8 cellular contexts compared by ENCODE assay signal in genomic region chr7:32204361-32205018, GRCh38.
DNase-seq lines count a peak whose midpoint lies in the region; ATAC-seq and TF ChIP-seq lines count a peak whose summit lies in the region.

No MANE protein-coding gene starts in this region.

- TF ChIP-seq CTCF in activated CD8-positive, alpha-beta T cell treated with anti-CD3 and anti-CD28 coated beads for 36 hours (IDR thresholded peaks at IDR 0.05) = no peak
- peak; percentile 67 for TF ChIP-seq CTCF in WERI-Rb-1 (IDR thresholded peaks at IDR 0.05; ENCODE audit: low read depth, low read length)
- TF ChIP-seq CTCF in cardiac muscle cell (IDR thresholded peaks at IDR 0.05; ENCODE audit: low read depth, low read length) = peak; percentile 81

- ATAC-seq in activated CD8-positive, alpha-beta T cell treated with anti-CD3 and anti-CD28 coated beads for 36 hours = no peak
- ATAC-seq in activated CD8-positive, alpha-beta T cell treated with anti-CD3 and anti-CD28 coated beads, Interleukin-2, amount 10 ng/mL, durations not matched to agents 7 days and 5 days = no peak
- peak; percentile 74 for ATAC-seq in HG02759 (IDR thresholded peaks at IDR 0.05; ENCODE audit: unreplicated experiment)
- ATAC-seq in HG03045 (IDR thresholded peaks at IDR 0.05; ENCODE audit: unreplicated experiment) = no peak

- CTCF ChIA-PET in activated CD8-positive, alpha-beta T cell treated with anti-CD3 and anti-CD28 coated beads for 36 hours (lab: Charles Lee) = interaction anchor here (1.3 to 1.7 kb wide), 2 partner anchors 153 to 461 kb away, joined by 3 to 6 read pairs; no protein-coding TSS in a partner anchor
- CTCF ChIA-PET in activated CD8-positive, alpha-beta T cell treated with anti-CD3 and anti-CD28 coated beads, Interleukin-2, amount 10 ng/mL, durations not matched to agents 7 days and 5 days (lab: Charles Lee) = no interaction called here

- H3K9me3 Mint-ChIP-seq in activated CD8-positive, alpha-beta T cell treated with anti-CD3 and anti-CD28 coated beads for 36 hours = no peaks in the 10 kb centered on the region
- no peaks in the 10 kb centered on the region for H3K9me3 Mint-ChIP-seq in activated CD8-positive, alpha-beta T cell treated with anti-CD3 and anti-CD28 coated beads, Interleukin-2, amount 10 ng/mL, durations not matched to agents 7 days and 5 days (ENCODE audit: insufficient read depth)

- no peak overlapping the region for H3K4me3 Mint-ChIP-seq in activated CD8-positive, alpha-beta T cell treated with anti-CD3 and anti-CD28 coated beads for 36 hours
- no peak overlapping the region for H3K4me3 Mint-ChIP-seq in activated CD8-positive, alpha-beta T cell treated with anti-CD3 and anti-CD28 coated beads, Interleukin-2, amount 10 ng/mL, durations not matched to agents 7 days and 5 days

- H3K27me3 ChIP-seq in WERI-Rb-1 (ENCODE audit: insufficient read depth, low read depth, severe bottlenecking) = no peaks in the 10 kb centered on the region
- peaks cover 7% of the 10 kb centered on the region for H3K27me3 ChIP-seq in cardiac muscle cell

- H3K36me3 ChIP-seq in WERI-Rb-1 (peaks cover 14% of the 10 kb centered on the region), cardiac muscle cell (no peaks in the 10 kb centered on the region)

- no peaks in the 10 kb centered on the region for H3K9me3 ChIP-seq in WERI-Rb-1 (ENCODE audit: severe bottlenecking)
- H3K9me3 ChIP-seq in cardiac muscle cell (ENCODE audit: low read depth) = no peaks in the 10 kb centered on the region

- no peak overlapping the region for H3K27ac Mint-ChIP-seq in activated CD8-positive, alpha-beta T cell treated with anti-CD3 and anti-CD28 coated beads for 36 hours
- H3K27ac Mint-ChIP-seq in activated CD8-positive, alpha-beta T cell treated with anti-CD3 and anti-CD28 coated beads, Interleukin-2, amount 10 ng/mL, durations not matched to agents 7 days and 5 days = no peak overlapping the region

- H3K4me1 ChIP-seq in cardiac muscle cell (ENCODE audit: low read depth) = no peaks in the 10 kb centered on the region

- intact Hi-C loops in activated CD8-positive, alpha-beta T cell treated with anti-CD3 and anti-CD28 coated beads for 36 hours (cut with micrococcal nuclease) = loop anchor here (10.0 kb wide), 1 partner anchor 460 kb away; no protein-coding TSS in a partner anchor

- DNase-seq in activated CD8-positive, alpha-beta T cell treated with anti-CD3 and anti-CD28 coated beads for 36 hours = peak; percentile 21
- no peak for DNase-seq in activated CD8-positive, alpha-beta T cell treated with anti-CD3 and anti-CD28 coated beads, Interleukin-2, amount 10 ng/mL, durations not matched to agents 7 days and 5 days
- DNase-seq in NCI-H2107 treated with DMSO at 0.1 percent for 48 hours (lab: John Stamatoyannopoulos, UW; ENCODE audit: unreplicated experiment) (peak; percentile 79), WERI-Rb-1 (peak; percentile 69), cardiac muscle cell (ENCODE audit: low read depth in 1 of 2, low spot score in 1 of 2) (peak; percentile 80 to 90), putamen (ENCODE audit: low spot score) (peak; percentile 89)

- no peaks in the 10 kb centered on the region for H3K4me1 Mint-ChIP-seq in activated CD8-positive, alpha-beta T cell treated with anti-CD3 and anti-CD28 coated beads for 36 hours (ENCODE audit: low read depth)
- no peaks in the 10 kb centered on the region for H3K4me1 Mint-ChIP-seq in activated CD8-positive, alpha-beta T cell treated with anti-CD3 and anti-CD28 coated beads, Interleukin-2, amount 10 ng/mL, durations not matched to agents 7 days and 5 days (ENCODE audit: low read depth)

- POLR2A ChIA-PET in activated CD8-positive, alpha-beta T cell treated with anti-CD3 and anti-CD28 coated beads for 36 hours (lab: Charles Lee) = no interaction called here
- POLR2A ChIA-PET in activated CD8-positive, alpha-beta T cell treated with anti-CD3 and anti-CD28 coated beads, Interleukin-2, amount 10 ng/mL, durations not matched to agents 7 days and 5 days (lab: Charles Lee) = no interaction called here

- no peak overlapping the region for H3K27ac ChIP-seq in WERI-Rb-1
- H3K27ac ChIP-seq in cardiac muscle cell = no peak overlapping the region

- H3K4me3 ChIP-seq in WERI-Rb-1 (ENCODE audit: low read depth, low read length) (no peak overlapping the region), cardiac muscle cell (no peak overlapping the region)

- H3K27me3 Mint-ChIP-seq in activated CD8-positive, alpha-beta T cell treated with anti-CD3 and anti-CD28 coated beads for 36 hours = no peaks in the 10 kb centered on the region
- H3K27me3 Mint-ChIP-seq in activated CD8-positive, alpha-beta T cell treated with anti-CD3 and anti-CD28 coated beads, Interleukin-2, amount 10 ng/mL, durations not matched to agents 7 days and 5 days (ENCODE audit: low read depth) = no peaks in the 10 kb centered on the region

- no peaks in the 10 kb centered on the region for H3K36me3 Mint-ChIP-seq in activated CD8-positive, alpha-beta T cell treated with anti-CD3 and anti-CD28 coated beads for 36 hours (ENCODE audit: low read depth)
- H3K36me3 Mint-ChIP-seq in activated CD8-positive, alpha-beta T cell treated with anti-CD3 and anti-CD28 coated beads, Interleukin-2, amount 10 ng/mL, durations not matched to agents 7 days and 5 days (ENCODE audit: low read depth) = no peaks in the 10 kb centered on the region
